Comparison of ENCODE assay signal across 8 cellular contexts in the genomic region with DNA sequence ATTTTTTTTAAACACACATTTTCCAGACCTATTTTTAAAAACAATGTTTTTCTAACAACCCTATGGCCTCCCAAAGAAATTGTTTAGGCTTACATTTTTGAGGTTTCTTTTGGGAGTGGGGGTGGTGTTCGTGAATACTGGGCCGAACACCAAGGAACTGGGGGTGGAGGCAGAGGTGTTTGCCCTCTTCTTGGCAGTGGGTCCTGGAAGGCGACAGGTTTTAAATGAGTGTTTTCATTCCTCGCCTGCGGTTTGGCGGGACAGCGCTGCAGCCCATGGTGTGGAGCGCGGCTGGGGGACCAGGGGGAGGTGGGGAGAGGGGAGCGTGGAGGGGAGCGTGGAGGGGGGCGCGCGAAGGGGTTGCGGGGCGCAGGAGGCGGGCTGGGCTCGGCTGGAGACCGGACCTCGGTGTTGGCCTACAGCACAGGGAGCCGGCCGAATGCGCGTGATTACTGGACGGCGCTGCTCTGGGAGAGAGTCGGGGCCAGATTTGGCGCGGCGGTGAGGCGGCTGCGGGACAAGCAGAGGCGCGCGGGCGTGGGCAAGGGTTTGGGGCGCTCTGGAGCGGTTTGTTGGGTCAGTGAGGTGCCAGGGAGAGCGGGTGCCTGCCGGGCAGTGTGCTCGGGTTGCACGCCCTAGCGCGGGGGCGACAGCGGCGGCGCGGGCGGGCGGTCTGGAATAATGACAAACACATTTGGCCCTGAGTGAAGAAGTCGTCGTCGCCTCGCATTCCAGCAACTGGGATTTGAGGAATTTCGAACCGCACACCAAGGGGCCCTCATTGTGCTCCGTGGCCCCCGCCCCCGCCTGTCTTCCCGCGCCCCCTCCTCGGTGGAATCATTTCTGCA. TPM values are rescaled to one million over a fixed set of nuclear protein-coding genes. Genes with fewer than 3 reads are reported as not detected.
A peak's percentile ranks its signal among the peaks of the same experiment; 100 is the strongest.
DNase-seq lines count a peak whose midpoint lies in the region; ATAC-seq and TF ChIP-seq lines count a peak whose summit lies in the region.

No MANE protein-coding gene starts in this region.

- no peaks in the 10 kb centered on the region for H3K36me3 ChIP-seq in sigmoid colon

- WGBS in right cardiac atrium, result 5% methylated on average over 63 of the region's 63 CpGs
- 2 to 4% methylated on average over 63 of the region's 63 CpGs for WGBS in sigmoid colon, 2 donors

- intact Hi-C loops in right cardiac atrium (cut with DNase I), result loop anchor here (5.0 to 10.0 kb wide), 13 partner anchors 303 to 1995 kb away; no protein-coding TSS in a partner anchor
- intact Hi-C loops in sigmoid colon (cut with DNase I), result loop anchor here (5.0 kb wide), 3 partner anchors 853 to 1683 kb away; partner anchors contain the start of gene FIP1L1

- H3K27me3 Mint-ChIP-seq in T-helper 17 cell, result peaks cover 77% of the 10 kb centered on the region

- peaks cover 28% of the 10 kb centered on the region for H3K4me1 Mint-ChIP-seq in T-helper 17 cell

- no peak for ATAC-seq in T-helper 17 cell
- no peak for ATAC-seq in right cardiac atrium
- no peak for ATAC-seq in HG03432 (IDR thresholded peaks at IDR 0.05; ENCODE audit: unreplicated experiment)
- ATAC-seq in HG02759 (IDR thresholded peaks at IDR 0.05; ENCODE audit: unreplicated experiment), result no peak

- TF ChIP-seq CTCF in GM13976 (IDR thresholded peaks at IDR 0.05; ENCODE audit: borderline replicate concordance, control extremely low read depth, extremely low read depth, insufficient read depth, missing control alignments), result no peak
- no peak for TF ChIP-seq CTCF in sigmoid colon (IDR thresholded peaks at IDR 0.05)

- H3K27ac Mint-ChIP-seq in T-helper 17 cell, result peak overlapping the region; percentile 9

- TF ChIP-seq POLR2A in sigmoid colon (IDR thresholded peaks at IDR 0.05), result no peak

- H3K4me3 Mint-ChIP-seq in T-helper 17 cell, result peak overlapping the region; percentile 71

- H3K27ac ChIP-seq in right cardiac atrium (ENCODE audit: low read length) (peak overlapping the region; percentile 41), sigmoid colon (peak overlapping the region; percentile 57 to 75 (median 66))

- peaks cover 5% of the 10 kb centered on the region for H3K36me3 Mint-ChIP-seq in T-helper 17 cell (ENCODE audit: low read depth)

- H3K4me1 ChIP-seq in right cardiac atrium (ENCODE audit: control insufficient read depth, insufficient read depth, low read length) (peaks cover 7% of the 10 kb centered on the region), sigmoid colon (peaks cover 0 to 82% (median 75%) of the 10 kb centered on the region in 4 donors)

- no peaks in the 10 kb centered on the region for H3K27me3 ChIP-seq in right cardiac atrium (ENCODE audit: control insufficient read depth, insufficient read depth)
- peaks cover 52 to 89% (median 81%) of the 10 kb centered on the region in 3 donors for H3K27me3 ChIP-seq in sigmoid colon

- H3K4me3 ChIP-seq in right cardiac atrium (ENCODE audit: low read length), result peak overlapping the region; percentile 53
- peak overlapping the region; percentile 39 to 54 (median 49) for H3K4me3 ChIP-seq in sigmoid colon

- in situ Hi-C loops in GM13976 (cut with MboI; ENCODE audit: low sequenced_read_pairs, unreplicated experiment), result loop anchor here (10.0 kb wide), 2 partner anchors 305 to 1035 kb away; no protein-coding TSS in a partner anchor

- no peaks in the 10 kb centered on the region for H3K9me3 ChIP-seq in T-helper 17 cell (ENCODE audit: control insufficient read depth, low read length, poor library complexity, severe bottlenecking)
- no peaks in the 10 kb centered on the region for H3K9me3 ChIP-seq in right cardiac atrium (ENCODE audit: control insufficient read depth, low read length)
- no peaks in the 10 kb centered on the region for H3K9me3 ChIP-seq in sigmoid colon

- TF ChIP-seq EP300 in sigmoid colon (IDR thresholded peaks at IDR 0.05), result no peak

- DNase-seq in GM13976 (ENCODE audit: low spot score) (peak; percentile 33), T-helper 17 cell (no peak), right cardiac atrium (peak in 2 of 3 donors; percentile 72 to 74), sigmoid colon (no peak), NCI-H1694 (lab: John Stamatoyannopoulos, UW) (no peak), AML-193 (lab: John Stamatoyannopoulos, UW) (no peak)

RNA-seq across cellular contexts. Expression of gene PDGFRA, which starts 0.8 kb away (rescaled TPM):
- total RNA-seq in T-helper 17 cell (under 1 TPM in 1 of 2 donors, not detected in 1; 0.63 TPM), right cardiac atrium (10 to 100 TPM; 43.7 to 76.7 (median 73.6) TPM), sigmoid colon (100 to 1,000 TPM; 170 to 222 (median 192) TPM)
- polyA plus RNA-seq in right cardiac atrium (15.1 TPM), sigmoid colon (10 to 100 TPM in 1 of 3 donors, 1 to 10 TPM in 2; 3.2 to 25.1 (median 9.6) TPM)

Comparison
In these comparisons a context has a peak if more than half of its experiments do, and no peak if none do; other contexts are left out.
1. DNase-seq: peak in GM13976 (single experiment) and right cardiac atrium (2 of 3); none in T-helper 17 cell (0 of 3), sigmoid colon (single experiment), NCI-H1694 (single experiment) and AML-193 (0 of 2).
2. RNA of gene PDGFRA, which starts 0.8 kb away (total RNA-seq): 170 to 222 TPM in sigmoid colon and 43.7 to 76.7 TPM in right cardiac atrium; 0.63 TPM in T-helper 17 cell; every median in the first group is over 10 times any median in the second.